Comparison of ENCODE assay signal across 8 cellular contexts in genomic region chr1:17053685-17054410, GRCh38. TPM values are rescaled to one million over a fixed set of nuclear protein-coding genes. Genes with fewer than 3 reads are reported as not detected.
DNase-seq lines count a peak whose midpoint lies in the region; ATAC-seq lines count a peak whose summit lies in the region.

TSS of gene SDHB (minus strand) at chr1:17054032. CDS start at chr1:17054019, 13 bp downstream.

- peak within 1 kb of the TSS; percentile 79 to 100 (median 93) for H3K4me2 ChIP-seq in BLaER1 treated with 17β-estradiol and CSF1 and Interleukin-3, amounts not matched to agents 10 nM and 100 nM

- peaks cover 0 to 44% (median 35%) of the 10 kb centered on the region in 11 experiments; a peak in 17 of 22 replicates for H4K20me1 ChIP-seq in BLaER1 treated with 17β-estradiol and CSF1 and Interleukin-3, amounts not matched to agents 10 nM and 100 nM

- peaks cover 26 to 37% (median 30%) of the 10 kb centered on the region in 11 experiments for H3K36me3 ChIP-seq in BLaER1 treated with 17β-estradiol and CSF1 and Interleukin-3, amounts not matched to agents 10 nM and 100 nM

- peak within 1 kb of the TSS; percentile 79 to 95 (median 86) for H3K4me3 ChIP-seq in BLaER1 treated with 17β-estradiol and CSF1 and Interleukin-3, amounts not matched to agents 10 nM and 100 nM

- H3K27me3 ChIP-seq in BLaER1 treated with 17β-estradiol and CSF1 and Interleukin-3, amounts not matched to agents 10 nM and 100 nM = no peaks in the 10 kb centered on the region

- ATAC-seq in GM19351 (IDR thresholded peaks at IDR 0.05; ENCODE audit: unreplicated experiment) = peak; percentile 95
- peak; percentile 97 for ATAC-seq in HG03521 (IDR thresholded peaks at IDR 0.05; ENCODE audit: unreplicated experiment)
- peak; percentile 91 for ATAC-seq in left colon

- intact Hi-C loops in left colon (cut with DNase I, micrococcal nuclease) = no loop called here

- DNase-seq in NCI-H748 (lab: John Stamatoyannopoulos, UW; ENCODE audit: unreplicated experiment) (peak; percentile 96), cortex of kidney (lab: John Stamatoyannopoulos, UW) (peak; percentile 90), left colon (peak; percentile 98 to 99)
- DNase-seq in activated CD4-positive, alpha-beta T cell treated with anti-CD3 and anti-CD28 coated beads, Interleukin-2, amount 50 U/mL, for 1 hour = peak; percentile 99
- peak; percentile 99 for DNase-seq in stimulated activated CD4-positive, alpha-beta T cell treated with anti-CD3 and anti-CD28 coated beads, Interleukin-1b, Interleukin-23, amount 100 ng/mL, for 48 hours

- H3K27ac ChIP-seq in BLaER1 treated with 17β-estradiol and CSF1 and Interleukin-3, amounts not matched to agents 10 nM and 100 nM = peak within 1 kb of the TSS; percentile 59 to 88 (median 82)

- peaks cover 12 to 26% (median 15%) of the 10 kb centered on the region in 10 experiments for H3K4me1 ChIP-seq in BLaER1 treated with 17β-estradiol and CSF1 and Interleukin-3, amounts not matched to agents 10 nM and 100 nM

- no peaks in the 10 kb centered on the region for H3K9me3 ChIP-seq in BLaER1 treated with 17β-estradiol and CSF1 and Interleukin-3, amounts not matched to agents 10 nM and 100 nM (replicated peaks in 1 of 11)

- H3K9ac ChIP-seq in BLaER1 treated with 17β-estradiol and CSF1 and Interleukin-3, amounts not matched to agents 10 nM and 100 nM = peak within 1 kb of the TSS; percentile 75 to 89 (median 85)

RNA-seq across cellular contexts. Expression of gene SDHB, which starts in this region (rescaled TPM):
- total RNA-seq in left colon = 100 to 1,000 TPM; 185 to 240 TPM

Comparison
In these comparisons a context has a peak if more than half of its experiments do, and no peak if none do; other contexts are left out.
1. Peak in every context shown above with its lines: DNase-seq, ATAC-seq, H3K4me3 ChIP-seq and H3K27ac ChIP-seq.